In the genomic region with DNA sequence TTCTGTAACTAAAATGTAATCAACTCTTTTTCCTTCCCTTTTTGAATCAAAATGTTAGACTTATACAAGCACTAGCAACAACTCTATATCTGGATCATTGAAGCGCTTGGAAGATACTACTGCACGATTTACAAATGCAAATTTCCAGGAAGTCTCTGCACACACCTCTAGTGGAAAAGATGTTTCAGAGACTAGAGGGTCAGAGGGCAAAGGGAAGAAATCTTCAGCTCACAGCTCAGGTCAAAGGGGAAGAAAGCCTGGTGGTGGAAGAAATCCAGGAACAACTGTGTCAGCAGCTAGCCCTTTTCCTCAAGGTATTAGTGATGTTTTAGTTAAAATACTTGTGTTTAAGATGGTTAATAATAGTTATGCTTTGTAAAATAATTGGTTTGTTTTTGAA, we compare ENCODE assay signal across 28 cellular contexts.
"Had no signal": no experiment of that assay in that cellular context is flagged by ENCODE, and none has a peak within 500 bp of the region (broad histone marks: within the 10 kb centered on the region; RNA-seq: fewer than 3 reads in every experiment).

No MANE protein-coding gene starts in this region.

- H3K27me3 Mint-ChIP-seq: activated CD4-positive, alpha-beta T cell treated with anti-CD3 and anti-CD28 coated beads for 36 hours; activated CD8-positive, alpha-beta memory T cell treated with anti-CD3 and anti-CD28 coated beads, Interleukin-2, amount 10 ng/mL, durations not matched to agents 7 days and 5 days; activated naive CD4-positive, alpha-beta T cell treated with anti-CD3 and anti-CD28 coated beads, Interleukin-2, amount 50 U/mL, for 24 hours; activated naive CD8-positive, alpha-beta T cell treated with anti-CD3 and anti-CD28 coated beads, Interleukin-2, amount 50 U/mL, for 24 hours; dendritic cell treated with granulocyte-macrophage colony-stimulating factor and Interleukin-4, amounts not matched to agents 40 ng/mL and 50 ng/mL, for 4 days; progenitor cell of endocrine pancreas; stimulated activated naive CD8-positive, alpha-beta T cell treated with anti-CD3 and anti-CD28 coated beads, Interleukin-15, Interleukin-2, amounts not matched to agents 100 ng/mL and 50 ng/mL, for 24 hours had no signal

- H3K9me3 Mint-ChIP-seq: activated naive CD4-positive, alpha-beta T cell treated with anti-CD3 and anti-CD28 coated beads, Interleukin-2, amount 50 U/mL, for 24 hours; activated naive CD8-positive, alpha-beta T cell treated with anti-CD3 and anti-CD28 coated beads, Interleukin-2, amount 50 U/mL, for 24 hours; activated T-helper 2 cell treated with anti-CD3 and anti-CD28 coated beads, Interferon-gamma antibody, Interleukin-2, Interleukin-4, amounts not matched to agents 10 μg/mL and 5 μg/mL and 100 μg/mL, durations not matched to agents 14 hours and 24 hours and 36 hours; dendritic cell treated with granulocyte-macrophage colony-stimulating factor and Interleukin-4, amounts not matched to agents 40 ng/mL and 50 ng/mL, for 4 days; endodermal cell; nephron; stimulated activated naive CD8-positive, alpha-beta T cell treated with anti-CD3 and anti-CD28 coated beads, Interleukin-15, Interleukin-2, amounts not matched to agents 100 ng/mL and 50 ng/mL, for 24 hours; T-helper 2 cell treated with Interferon-gamma antibody and Interleukin-4, amounts not matched to agents 5 μg/mL and 100 μg/mL, for 36 hours had no signal

- H3K4me1 Mint-ChIP-seq: nephron had no signal

- H3K27me3 ChIP-seq: ovary, right lobe of liver, thyroid gland, upper lobe of left lung, vagina had no signal

- H3K4me3 Mint-ChIP-seq: activated CD4-positive, alpha-beta T cell treated with anti-CD3 and anti-CD28 coated beads for 36 hours; activated CD8-positive, alpha-beta memory T cell treated with anti-CD3 and anti-CD28 coated beads, Interleukin-2, amount 10 ng/mL, durations not matched to agents 7 days and 5 days; activated CD8-positive, alpha-beta T cell treated with anti-CD3 and anti-CD28 coated beads, Interleukin-2, amount 10 ng/mL, durations not matched to agents 7 days and 5 days; activated naive CD4-positive, alpha-beta T cell treated with anti-CD3 and anti-CD28 coated beads, Interleukin-2, amount 50 U/mL, for 24 hours; activated naive CD8-positive, alpha-beta T cell treated with anti-CD3 and anti-CD28 coated beads, Interleukin-2, amount 50 U/mL, for 24 hours; dendritic cell treated with granulocyte-macrophage colony-stimulating factor and Interleukin-4, amounts not matched to agents 40 ng/mL and 50 ng/mL, for 4 days; endodermal cell; nephron; stimulated activated naive CD8-positive, alpha-beta T cell treated with anti-CD3 and anti-CD28 coated beads, Interleukin-15, Interleukin-2, amounts not matched to agents 100 ng/mL and 50 ng/mL, for 24 hours; T-helper 2 cell treated with Interferon-gamma antibody and Interleukin-4, amounts not matched to agents 5 μg/mL and 100 μg/mL, for 36 hours had no signal

- DNase-seq: activated CD4-positive, alpha-beta T cell treated with anti-CD3 and anti-CD28 coated beads for 36 hours; activated CD8-positive, alpha-beta memory T cell treated with anti-CD3 and anti-CD28 coated beads, Interleukin-2, amount 10 ng/mL, durations not matched to agents 7 days and 5 days; activated CD8-positive, alpha-beta T cell treated with anti-CD3 and anti-CD28 coated beads, Interleukin-2, amount 10 ng/mL, durations not matched to agents 7 days and 5 days; activated naive CD8-positive, alpha-beta T cell treated with anti-CD3 and anti-CD28 coated beads, Interleukin-2, amount 50 U/mL, for 24 hours; activated T-cell treated with anti-CD3 and anti-CD28 coated beads, Interleukin-2, amount 50 U/mL, for 48 hours; amygdala; central memory CD4-positive, alpha-beta T cell; endodermal cell; foreskin fibroblast; islet precursor cell; left cardiac atrium; left ventricle myocardium superior; ovary; right lobe of liver; stimulated activated CD4-positive, alpha-beta T cell treated with anti-CD3 and anti-CD28 coated beads, Interleukin-12 subunit alpha, Interleukin-12 subunit beta, amount 100 ng/mL, for 4 hours; stimulated activated CD4-positive, alpha-beta T cell treated with anti-CD3 and anti-CD28 coated beads, Interleukin-4, amount 100 ng/mL, for 1 hour; substantia nigra; thyroid gland; upper lobe of left lung had no signal

- H3K27ac ChIP-seq: ovary, right lobe of liver, thyroid gland, upper lobe of left lung, vagina had no signal

- H3K36me3 ChIP-seq: ovary, thyroid gland had no signal

- ATAC-seq: activated CD4-positive, alpha-beta T cell treated with anti-CD3 and anti-CD28 coated beads for 36 hours; activated CD8-positive, alpha-beta memory T cell treated with anti-CD3 and anti-CD28 coated beads, Interleukin-2, amount 10 ng/mL, durations not matched to agents 7 days and 5 days; activated CD8-positive, alpha-beta T cell treated with anti-CD3 and anti-CD28 coated beads, Interleukin-2, amount 10 ng/mL, durations not matched to agents 7 days and 5 days; activated naive CD8-positive, alpha-beta T cell treated with anti-CD3 and anti-CD28 coated beads, Interleukin-2, amount 50 U/mL, for 24 hours; esophagus mucosa; left cardiac atrium; left ventricle myocardium superior; right lobe of liver had no signal

- H3K4me3 ChIP-seq: ovary, right lobe of liver, thyroid gland, upper lobe of left lung, vagina had no signal

- H3K9me3 ChIP-seq: ovary, right lobe of liver, thyroid gland, upper lobe of left lung, vagina had no signal

- H3K27ac Mint-ChIP-seq: activated CD4-positive, alpha-beta T cell treated with anti-CD3 and anti-CD28 coated beads for 36 hours; activated CD8-positive, alpha-beta memory T cell treated with anti-CD3 and anti-CD28 coated beads, Interleukin-2, amount 10 ng/mL, durations not matched to agents 7 days and 5 days; activated CD8-positive, alpha-beta T cell treated with anti-CD3 and anti-CD28 coated beads, Interleukin-2, amount 10 ng/mL, durations not matched to agents 7 days and 5 days; activated naive CD4-positive, alpha-beta T cell treated with anti-CD3 and anti-CD28 coated beads, Interleukin-2, amount 50 U/mL, for 24 hours; activated naive CD8-positive, alpha-beta T cell treated with anti-CD3 and anti-CD28 coated beads, Interleukin-2, amount 50 U/mL, for 24 hours; activated T-helper 2 cell treated with anti-CD3 and anti-CD28 coated beads, Interferon-gamma antibody, Interleukin-2, Interleukin-4, amounts not matched to agents 10 μg/mL and 5 μg/mL and 100 μg/mL, durations not matched to agents 14 hours and 24 hours and 36 hours; dendritic cell treated with granulocyte-macrophage colony-stimulating factor and Interleukin-4, amounts not matched to agents 40 ng/mL and 50 ng/mL, for 4 days; endodermal cell; progenitor cell of endocrine pancreas; stimulated activated naive CD8-positive, alpha-beta T cell treated with anti-CD3 and anti-CD28 coated beads, Interleukin-15, Interleukin-2, amounts not matched to agents 100 ng/mL and 50 ng/mL, for 24 hours; T-helper 2 cell treated with Interferon-gamma antibody and Interleukin-4, amounts not matched to agents 5 μg/mL and 100 μg/mL, for 36 hours had no signal
